Comparison of ENCODE assay signal across 9 cellular contexts in genomic region chr6:52399511-52400315, GRCh38. TPM values are rescaled to one million over a fixed set of nuclear protein-coding genes. Genes with fewer than 3 reads are reported as not detected.
DNase-seq lines count a peak whose midpoint lies in the region; ATAC-seq and TF ChIP-seq lines count a peak whose summit lies in the region.
"Had no signal": no experiment of that assay in that cellular context is flagged by ENCODE, and none has a peak within 500 bp of the region (broad histone marks: within the 10 kb centered on the region; RNA-seq: fewer than 3 reads in every experiment).

No MANE protein-coding gene starts in this region.

- peaks cover 0 to 22% (median 8%) of the 10 kb centered on the region in 4 donors for H3K36me3 ChIP-seq in esophagus muscularis mucosa

- no peak overlapping the region for H3K4me3 Mint-ChIP-seq in activated CD4-positive, alpha-beta T cell treated with anti-CD3 and anti-CD28 coated beads, Interleukin-2, amount 10 ng/mL, durations not matched to agents 24 days and 14 days
- H3K4me3 Mint-ChIP-seq in nephron: no peak overlapping the region

- H3K27me3 ChIP-seq in esophagus muscularis mucosa: no peaks in the 10 kb centered on the region
- H3K27me3 ChIP-seq: BLaER1 treated with 17β-estradiol and CSF1 and Interleukin-3, amounts not matched to agents 10 nM and 100 nM had no signal

- H3K27ac Mint-ChIP-seq in activated CD4-positive, alpha-beta T cell treated with anti-CD3 and anti-CD28 coated beads, Interleukin-2, amount 10 ng/mL, durations not matched to agents 24 days and 14 days: no peak overlapping the region
- no peak overlapping the region for H3K27ac Mint-ChIP-seq in nephron

- no peaks in the 10 kb centered on the region for H3K27me3 Mint-ChIP-seq in activated CD4-positive, alpha-beta T cell treated with anti-CD3 and anti-CD28 coated beads, Interleukin-2, amount 10 ng/mL, durations not matched to agents 24 days and 14 days
- H3K27me3 Mint-ChIP-seq in nephron (ENCODE audit: low read depth): no peaks in the 10 kb centered on the region

- intact Hi-C loops in activated CD4-positive, alpha-beta T cell treated with anti-CD3 and anti-CD28 coated beads, Interleukin-2, amount 10 ng/mL, durations not matched to agents 24 days and 14 days (cut with micrococcal nuclease): loop anchor here (1.0 to 10.0 kb wide), 6 partner anchors 21 to 935 kb away; partner anchors contain the start of genes EFHC1 and GSTA4
- intact Hi-C loops in esophagus muscularis mucosa (cut with DNase I): loop anchor here (2.0 to 5.0 kb wide), 2 partner anchors 37 to 115 kb away; partner anchors contain the start of genes MCM3 and PAQR8

- TF ChIP-seq CTCF in esophagus muscularis mucosa (IDR thresholded peaks at IDR 0.05): peak; percentile 73 to 93 (median 81)
- TF ChIP-seq CTCF in nephron (IDR thresholded peaks at IDR 0.05; ENCODE audit: unreplicated experiment in 3 of 3): peak; percentile 76 to 86 (median 79)

- peaks cover 9% of the 10 kb centered on the region for H3K9me3 Mint-ChIP-seq in activated CD4-positive, alpha-beta T cell treated with anti-CD3 and anti-CD28 coated beads, Interleukin-2, amount 10 ng/mL, durations not matched to agents 24 days and 14 days
- H3K9me3 Mint-ChIP-seq in nephron: no peaks in the 10 kb centered on the region

- TF ChIP-seq POLR2A in esophagus muscularis mucosa (IDR thresholded peaks at IDR 0.05; ENCODE audit: low read depth): no peak

- no peak for TF ChIP-seq EP300 in esophagus muscularis mucosa (IDR thresholded peaks at IDR 0.05)

- H3K4me1 Mint-ChIP-seq in activated CD4-positive, alpha-beta T cell treated with anti-CD3 and anti-CD28 coated beads, Interleukin-2, amount 10 ng/mL, durations not matched to agents 24 days and 14 days: peaks cover 45% of the 10 kb centered on the region
- no peaks in the 10 kb centered on the region for H3K4me1 Mint-ChIP-seq in nephron

- DNase-seq in NCI-H2107 treated with DMSO at 0.1 percent for 48 hours (lab: John Stamatoyannopoulos, UW; ENCODE audit: unreplicated experiment) (peak; percentile 13), NCI-H2107 (lab: John Stamatoyannopoulos, UW) (no peak), H4 (ENCODE audit: low spot score) (peak; percentile 63), NCI-H2081 (lab: John Stamatoyannopoulos, UW) (peak; percentile 25 to 60), esophagus muscularis mucosa (ENCODE audit: extremely low spot score) (no peak)
- DNase-seq in activated CD4-positive, alpha-beta T cell treated with anti-CD3 and anti-CD28 coated beads, Interleukin-2, amount 10 ng/mL, durations not matched to agents 24 days and 14 days: peak; percentile 83

- H3K9me3 ChIP-seq in esophagus muscularis mucosa: no peaks in the 10 kb centered on the region

- H3K36me3 Mint-ChIP-seq in activated CD4-positive, alpha-beta T cell treated with anti-CD3 and anti-CD28 coated beads, Interleukin-2, amount 10 ng/mL, durations not matched to agents 24 days and 14 days (ENCODE audit: low read depth): peaks cover 19% of the 10 kb centered on the region
- H3K36me3 Mint-ChIP-seq in nephron (ENCODE audit: low read depth): peaks cover 9% of the 10 kb centered on the region

- H3K4me3 ChIP-seq in esophagus muscularis mucosa: no peak overlapping the region
- H3K4me3 ChIP-seq: BLaER1 treated with 17β-estradiol and CSF1 and Interleukin-3, amounts not matched to agents 10 nM and 100 nM had no signal

- no peak for ATAC-seq in GM18519 (IDR thresholded peaks at IDR 0.05; ENCODE audit: low FRiP score, unreplicated experiment)

- H3K27ac ChIP-seq in esophagus muscularis mucosa (replicated peaks in 1 of 4): no peak overlapping the region
- H3K27ac ChIP-seq: BLaER1 treated with 17β-estradiol and CSF1 and Interleukin-3, amounts not matched to agents 10 nM and 100 nM had no signal

- WGBS in esophagus muscularis mucosa: 36% methylated on average over 3 of the region's 3 CpGs

- peaks cover 0 to 15% (median 5%) of the 10 kb centered on the region in 4 donors for H3K4me1 ChIP-seq in esophagus muscularis mucosa

RNA-seq across cellular contexts. Expression of gene EFHC1, which starts 20.4 kb away (rescaled TPM):
- 24.7 and 35.9 TPM in 2 replicates for total RNA-seq in H4 (2014; rRNA removed; shearing (Covaris generic))
- total RNA-seq in activated CD4-positive, alpha-beta T cell treated with anti-CD3 and anti-CD28 coated beads, Interleukin-2, amount 10 ng/mL, durations not matched to agents 24 days and 14 days: 1.5 and 1.7 TPM in 2 replicates
- total RNA-seq in esophagus muscularis mucosa: 10 to 100 TPM in 2 of 4 donors, 1 to 10 TPM in 2; 7.5 to 21.2 (median 10.2) TPM

RNA-seq across cellular contexts. Expression of gene PAQR8, which starts 37.8 kb away (rescaled TPM):
- total RNA-seq in H4 (2014; rRNA removed; shearing (Covaris generic)): 3.8 and 4.5 TPM in 2 replicates
- total RNA-seq in activated CD4-positive, alpha-beta T cell treated with anti-CD3 and anti-CD28 coated beads, Interleukin-2, amount 10 ng/mL, durations not matched to agents 24 days and 14 days: 4.5 and 4.8 TPM in 2 replicates
- total RNA-seq in esophagus muscularis mucosa: 10 to 100 TPM; 11.1 to 32.5 (median 14.2) TPM

Comparison
In these comparisons a context has a peak if more than half of its experiments do, and no peak if none do; other contexts are left out.
1. DNase-seq: peak in NCI-H2107 treated with DMSO at 0.1 percent for 48 hours (single experiment), H4 (single experiment), NCI-H2081 (2 of 2) and activated CD4-positive, alpha-beta T cell treated with anti-CD3 and anti-CD28 coated beads, Interleukin-2, amount 10 ng/mL, durations not matched to agents 24 days and 14 days (single experiment); none in NCI-H2107 (single experiment) and esophagus muscularis mucosa (single experiment).